23 cellular contexts compared by ENCODE assay signal in the genomic region with DNA sequence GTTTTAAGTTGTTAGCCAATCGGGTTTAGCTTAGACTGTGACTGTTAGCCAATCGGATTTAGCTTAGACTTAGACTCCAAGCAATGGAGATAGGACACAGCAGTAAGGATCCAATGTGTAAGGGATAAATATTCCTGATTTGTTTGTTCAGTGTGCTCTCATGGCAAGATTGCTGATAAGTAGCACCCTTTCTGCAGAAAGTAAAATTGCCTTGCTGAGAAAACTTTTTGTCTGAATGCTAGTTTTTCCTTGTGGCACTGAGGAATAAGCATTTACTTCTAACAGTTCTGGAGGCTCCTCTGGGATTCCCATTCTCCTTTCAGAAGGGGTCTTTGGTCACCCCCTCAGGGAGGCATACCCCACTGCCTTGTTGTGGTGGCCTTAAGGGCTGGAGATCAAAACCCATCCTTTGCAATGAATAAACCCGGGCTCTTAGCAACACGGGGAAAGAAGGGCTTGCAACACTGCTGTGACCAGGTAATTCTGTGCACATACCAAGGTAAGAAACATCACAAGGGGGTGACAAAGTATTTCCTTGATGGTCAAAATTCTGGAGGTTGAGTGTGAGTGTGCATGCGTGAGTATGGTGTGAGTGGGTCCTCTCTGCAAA.
"Had no signal": no experiment of that assay in that cellular context is flagged by ENCODE, and none has a peak within 500 bp of the region (broad histone marks: within the 10 kb centered on the region; RNA-seq: fewer than 3 reads in every experiment).

No MANE protein-coding gene starts in this region.

- H3K36me3 Mint-ChIP-seq: neural progenitor cell had no signal

- H3K9ac ChIP-seq: neural progenitor cell had no signal

- H3K27me3 ChIP-seq: pancreas, thyroid gland, upper lobe of left lung, uterus had no signal

- H3K27ac ChIP-seq: heart left ventricle, neural progenitor cell, pancreas, suprapubic skin, thyroid gland, upper lobe of left lung, uterus had no signal

- H3K36me3 ChIP-seq: heart left ventricle, neural progenitor cell, pancreas, suprapubic skin, thyroid gland, upper lobe of left lung, uterus had no signal

- H3K9me3 ChIP-seq: thyroid gland had no signal

- H3K4me1 Mint-ChIP-seq: neural progenitor cell had no signal

- ATAC-seq: esophagus mucosa; heart left ventricle; left colon; left ventricle myocardium superior; natural killer cell treated with Interleukin-12 subunit alpha and Interleukin-12 subunit beta and Interleukin-15 and Interleukin-18, amount 100 ng/mL, for 72 hours; pancreas; right cardiac atrium; stimulated activated naive CD8-positive, alpha-beta T cell treated with anti-CD3 and anti-CD28 coated beads, Interleukin-15, Interleukin-2, amounts not matched to agents 100 U/mL and 50 U/mL, for 24 hours had no signal

- H3K4me3 Mint-ChIP-seq: natural killer cell treated with Interleukin-12 subunit alpha and Interleukin-12 subunit beta and Interleukin-15 and Interleukin-18, amount 100 ng/mL, for 72 hours; neural progenitor cell had no signal

- H3K27me3 Mint-ChIP-seq: progenitor cell of endocrine pancreas had no signal

- H3K4me3 ChIP-seq: heart left ventricle, lung, neural progenitor cell, pancreas, smooth muscle cell, suprapubic skin, thyroid gland, upper lobe of left lung, uterus had no signal

- H3K4me1 ChIP-seq: heart left ventricle, pancreas, suprapubic skin, thyroid gland, upper lobe of left lung, uterus had no signal

- DNase-seq: dermis blood vessel endothelial cell; effector CD4-positive, alpha-beta T cell; heart left ventricle; hippocampal formation; left colon; left ventricle myocardium superior; mesenchymal stem cell; midbrain; nucleus accumbens; pancreas; right cardiac atrium; stimulated activated CD4-positive, alpha-beta T cell treated with anti-CD3 and anti-CD28 coated beads, Interleukin-2, amount 100 ng/mL, for 48 hours; stimulated activated naive CD8-positive, alpha-beta T cell treated with anti-CD3 and anti-CD28 coated beads, Interleukin-15, Interleukin-2, amounts not matched to agents 100 U/mL and 50 U/mL, for 24 hours; thyroid gland; upper lobe of left lung; uterus had no signal

- H3K27ac Mint-ChIP-seq: natural killer cell treated with Interleukin-12 subunit alpha and Interleukin-12 subunit beta and Interleukin-15 and Interleukin-18, amount 100 ng/mL, for 72 hours; neural progenitor cell; progenitor cell of endocrine pancreas had no signal
